In genomic region chr6:71410164-71410566, GRCh38 we compare ENCODE assay signal across 14 cellular contexts.
A peak's percentile ranks its signal among the peaks of the same experiment; 100 is the strongest.
DNase-seq lines count a peak whose midpoint lies in the region; ATAC-seq, FAIRE-seq and TF ChIP-seq lines count a peak whose summit lies in the region.
"Had no signal": no experiment of that assay in that cellular context is flagged by ENCODE, and none has a peak within 500 bp of the region (broad histone marks: within the 10 kb centered on the region; RNA-seq: fewer than 3 reads in every experiment).

No MANE protein-coding gene starts in this region.

- TF ChIP-seq CTCF in A549 (IDR thresholded peaks at IDR 0.05) (no peak), IMR-90 (conservative IDR thresholded peaks at IDR 0.05; ENCODE audit: low read depth, low read length) (no peak), foreskin keratinocyte (conservative IDR thresholded peaks at IDR 0.05) (no peak)

- POLR2A ChIA-PET in A549 (lab: Yijun Ruan, JAX), result interaction anchor here (1.2 kb wide), 1 partner anchor 11 kb away, joined by 3 read pairs; no protein-coding TSS in a partner anchor
- POLR2A ChIA-PET in IMR-90 (lab: Charles Lee; ENCODE audit: unreplicated experiment), result no interaction called here

- FAIRE-seq in A549 (lab: Jason Lieb, UNC), result no peak
- peak; percentile 39 for FAIRE-seq in GM19239 (lab: Jason Lieb, UNC)
- FAIRE-seq: K562, small intestine had no signal

- ATAC-seq in A549 (no peak; a peak in 1 of 6 replicates), IMR-90 (ENCODE audit: low read depth) (no peak), foreskin keratinocyte (peak; percentile 88), HG03342 (IDR thresholded peaks at IDR 0.05; ENCODE audit: unreplicated experiment) (no peak), HG02970 (IDR thresholded peaks at IDR 0.05; ENCODE audit: low FRiP score, unreplicated experiment) (no peak)
- ATAC-seq: K562 had no signal

- H4K5ac ChIP-seq in IMR-90 (ENCODE audit: low read depth, low read length), result no peak overlapping the region

- H4K91ac ChIP-seq in IMR-90 (ENCODE audit: insufficient read depth, low read depth, low read length), result no peak overlapping the region

- no peak overlapping the region for H2AFZ ChIP-seq in IMR-90 (replicated peaks; ENCODE audit: low read length, poor library complexity)

- peak overlapping the region; percentile 86 to 87 for H3K27ac ChIP-seq in A549
- H3K27ac ChIP-seq in IMR-90 (ENCODE audit: insufficient read depth, low read length), result no peak overlapping the region
- H3K27ac ChIP-seq in foreskin keratinocyte, result peak overlapping the region; percentile 50

- H2AK9ac ChIP-seq in IMR-90 (replicated peaks; ENCODE audit: low read depth, low read length, poor library complexity), result no peak overlapping the region

- peak overlapping the region; percentile 56; the same call in 1 of the 2 replicates for H3K14ac ChIP-seq in IMR-90 (replicated peaks; ENCODE audit: low read depth, low read length)

- dilution Hi-C loops in IMR-90 (cut with HindIII; ENCODE audit: low sequenced_read_pairs, unreplicated experiment), result no loop called here

- CTCF ChIA-PET in A549 (lab: Yijun Ruan, JAX) (no interaction called here), IMR-90 (lab: Yijun Ruan, JAX) (no interaction called here)

- no peak overlapping the region for H3K56ac ChIP-seq in IMR-90 (ENCODE audit: extremely low read depth, insufficient read depth, low read length)

- no peak overlapping the region for H3K9ac ChIP-seq in IMR-90 (ENCODE audit: low read depth, low read length)

- peaks cover 28 to 52% of the 10 kb centered on the region in 2 experiments; a peak in 3 of 4 replicates for H3K79me1 ChIP-seq in IMR-90 (ENCODE audit: low read depth in 1 of 2, low read length in 2 of 2)

- no peak overlapping the region for H3K4ac ChIP-seq in IMR-90 (ENCODE audit: low read depth, low read length)

- TF ChIP-seq RAD21 in A549 (conservative IDR thresholded peaks at IDR 0.05 in 1 of 2, IDR thresholded peaks at IDR 0.05 in 1 of 2), result no peak
- TF ChIP-seq RAD21 in IMR-90 (IDR thresholded peaks at IDR 0.05; ENCODE audit: low read length), result no peak

- 4% methylated on average over 4 of the region's 4 CpGs for WGBS in A549 (ENCODE audit: missing lambda C conversion rate)
- WGBS in IMR-90 (ENCODE audit: extremely low coverage in 2 of 2, insufficient read length in 1 of 2), 2 experiments, result no CpG with 5 or more reads among the region's 4 CpGs

- H4K8ac ChIP-seq in IMR-90 (ENCODE audit: low read depth in 2 of 2, low read length in 2 of 2), result no peak overlapping the region

- no peak overlapping the region for H2BK20ac ChIP-seq in IMR-90 (ENCODE audit: low read depth, low read length)

- peak overlapping the region; percentile 26 for H2BK120ac ChIP-seq in IMR-90 (ENCODE audit: low read depth, low read length)

- no TSS peak for BruUV-seq in IMR-90 (replicated peaks; lab: Mats Ljungman, UMichigan)

- TF ChIP-seq EP300 in A549 (IDR thresholded peaks at IDR 0.05), result no peak

- H3K4me1 ChIP-seq in A549, result peaks cover 88% of the 10 kb centered on the region
- peaks cover 22% of the 10 kb centered on the region for H3K4me1 ChIP-seq in IMR-90 (ENCODE audit: control insufficient read depth, insufficient read depth, low read length)
- peaks cover 39% of the 10 kb centered on the region for H3K4me1 ChIP-seq in foreskin keratinocyte

- no peaks in the 10 kb centered on the region for H4K20me1 ChIP-seq in IMR-90 (ENCODE audit: insufficient read depth, low read length)

- H2AK5ac ChIP-seq in IMR-90 (ENCODE audit: low read depth, low read length), result peak overlapping the region; percentile 78; the same call in 1 of the 2 replicates

- peaks cover 8% of the 10 kb centered on the region for H3K36me3 ChIP-seq in IMR-90 (ENCODE audit: control insufficient read depth, insufficient read depth, low read length)

- in situ Hi-C loops in IMR-90 (cut with MboI; ENCODE audit: low sequenced_read_pairs), result loop anchor here (10.0 kb wide), 1 partner anchor 95 kb away; no protein-coding TSS in a partner anchor

- TF ChIP-seq POLR2A in A549 (IDR thresholded peaks at IDR 0.05; ENCODE audit: low read length), result no peak
- no peak for TF ChIP-seq POLR2A in IMR-90 (IDR thresholded peaks at IDR 0.05; ENCODE audit: low read depth, low read length)

- DNase-seq in A549 (ENCODE audit: low read depth in 1 of 2, low spot score in 1 of 2) (peak in 1 of 2 experiments; percentile 46), GM19239 (ENCODE audit: insufficient read length, low spot score) (no peak), IMR-90 (peak; percentile 40), foreskin keratinocyte (peak; percentile 86 to 93), NCI-H1048 (lab: John Stamatoyannopoulos, UW) (no peak), H4 (ENCODE audit: low spot score) (no peak)
- DNase-seq: activated CD4-positive, alpha-beta T cell treated with anti-CD3 and anti-CD28 coated beads, Interleukin-2, amount 10 ng/mL, durations not matched to agents 7 days and 5 days; DND-41; NCI-H2029 treated with DMSO at 0.1 percent for 48 hours; small intestine; T-helper 1 cell had no signal

- H3K4me3 ChIP-seq in A549, result peak overlapping the region; percentile 19; the same call in 1 of the 3 replicates
- no peak overlapping the region for H3K4me3 ChIP-seq in IMR-90 (ENCODE audit: insufficient read depth, low read depth, low read length)
- H3K4me3 ChIP-seq: K562 had no signal

- no peaks in the 10 kb centered on the region for H3K9me3 ChIP-seq in A549
- H3K9me3 ChIP-seq in IMR-90 (ENCODE audit: control insufficient read depth, insufficient read depth, low read length), result no peaks in the 10 kb centered on the region

- H3K23ac ChIP-seq in IMR-90 (ENCODE audit: low read depth, low read length), result no peak overlapping the region; the same call in 1 of the 2 replicates

- no peaks in the 10 kb centered on the region for H3K27me3 ChIP-seq in IMR-90 (ENCODE audit: control insufficient read depth, insufficient read depth, low read length)
- H3K27me3 ChIP-seq in foreskin keratinocyte, result no peaks in the 10 kb centered on the region

- no peak overlapping the region for H3K18ac ChIP-seq in IMR-90 (ENCODE audit: low read depth, low read length)

- peak overlapping the region; percentile 24 for H2BK5ac ChIP-seq in IMR-90 (ENCODE audit: low read depth, low read length, poor library complexity, severe bottlenecking)

- peak overlapping the region; percentile 96 for H3K4me2 ChIP-seq in A549
- no peak overlapping the region for H3K4me2 ChIP-seq in IMR-90 (ENCODE audit: low read depth, low read length)

- H3K9me1 ChIP-seq in IMR-90 (ENCODE audit: insufficient read depth, low read length), result peaks cover 20% of the 10 kb centered on the region

- intact Hi-C loops in IMR-90 (cut with micrococcal nuclease), result no loop called here

- no peak overlapping the region for H2BK15ac ChIP-seq in IMR-90 (ENCODE audit: low read depth, low read length)

TF ChIP-seq in A549, 52 proteins besides CTCF, POLR2A, EP300 and RAD21:
- TF ChIP-seq FOSL2 (IDR thresholded peaks at IDR 0.05) (no peak), FOSL2 (CRISPR knock-in tag; IDR thresholded peaks at IDR 0.05) (0 out of 2 replicates have a peak, but pooled peaks have one; percentile 7), ZFP36 (IDR thresholded peaks at IDR 0.05; ENCODE audit: borderline replicate concordance, partially characterized antibody) (no peak)
- TF ChIP-seq, protein P1, sequence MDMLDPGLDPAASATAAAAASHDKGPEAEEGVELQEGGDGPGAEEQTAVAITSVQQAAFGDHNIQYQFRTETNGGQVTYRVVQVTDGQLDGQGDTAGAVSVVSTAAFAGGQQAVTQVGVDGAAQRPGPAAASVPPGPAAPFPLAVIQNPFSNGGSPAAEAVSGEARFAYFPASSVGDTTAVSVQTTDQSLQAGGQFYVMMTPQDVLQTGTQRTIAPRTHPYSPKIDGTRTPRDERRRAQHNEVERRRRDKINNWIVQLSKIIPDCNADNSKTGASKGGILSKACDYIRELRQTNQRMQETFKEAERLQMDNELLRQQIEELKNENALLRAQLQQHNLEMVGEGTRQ (IDR thresholded peaks at IDR 0.05), result no peak

TF ChIP-seq in IMR-90, 13 proteins besides CTCF, POLR2A, EP300 and RAD21:
- TF ChIP-seq MAFK (IDR thresholded peaks at IDR 0.05; ENCODE audit: low read depth, low read length), result no peak
- no peak for TF ChIP-seq MXI1 (IDR thresholded peaks at IDR 0.05; ENCODE audit: borderline replicate concordance, low read depth, low read length)
- TF ChIP-seq ELK1 (IDR thresholded peaks at IDR 0.05; ENCODE audit: borderline replicate concordance, low read depth, low read length), result no peak
- no peak for TF ChIP-seq RCOR1 (IDR thresholded peaks at IDR 0.05; ENCODE audit: insufficient replicate concordance, low read length)
- TF ChIP-seq MAZ (IDR thresholded peaks at IDR 0.05; ENCODE audit: borderline replicate concordance, low read depth, low read length), result no peak
- no peak for TF ChIP-seq NFE2L2 (IDR thresholded peaks at IDR 0.05; ENCODE audit: low read depth, low read length)
- TF ChIP-seq, protein P1 (IDR thresholded peaks at IDR 0.05; ENCODE audit: low read depth, low read length), result no peak
- no peak for TF ChIP-seq CHD1 (IDR thresholded peaks at IDR 0.05; ENCODE audit: low read depth, low read length)
- TF ChIP-seq BHLHE40 (IDR thresholded peaks at IDR 0.05; ENCODE audit: low read depth, low read length), result no peak
- no peak for TF ChIP-seq CEBPB (IDR thresholded peaks at IDR 0.05; ENCODE audit: low read depth, low read length)
- TF ChIP-seq RFX5 (IDR thresholded peaks at IDR 0.05; ENCODE audit: low read depth, low read length), result no peak
- no peak for TF ChIP-seq SMC3 (IDR thresholded peaks at IDR 0.05; ENCODE audit: low read depth, low read length)

Comparison
In these comparisons a context has a peak if more than half of its experiments do, and no peak if none do; other contexts are left out.
1. DNase-seq: peak in IMR-90 (single experiment) and foreskin keratinocyte (2 of 2); none in GM19239 (single experiment), NCI-H1048 (single experiment) and H4 (single experiment).